Comparison of ENCODE assay signal across 15 cellular contexts in genomic region chr2:53826587-53827397, GRCh38. TPM values are rescaled to one million over a fixed set of nuclear protein-coding genes. Genes with fewer than 3 reads are reported as not detected.
DNase-seq lines count a peak whose midpoint lies in the region; ATAC-seq and TF ChIP-seq lines count a peak whose summit lies in the region.
"Had no signal": no experiment of that assay in that cellular context is flagged by ENCODE, and none has a peak within 500 bp of the region (broad histone marks: within the 10 kb centered on the region; RNA-seq: fewer than 3 reads in every experiment).

No MANE protein-coding gene starts in this region.

- H3K27ac ChIP-seq in left lung: no peak overlapping the region

- H3K36me3 ChIP-seq in adipocyte (ENCODE audit: control insufficient read depth, insufficient read depth, low read length, severe bottlenecking) (no peaks in the 10 kb centered on the region), left lung (peaks cover 0 to 7% of the 10 kb centered on the region in 2 donors)
- H3K36me3 ChIP-seq: HAP-1 had no signal

- peak; percentile 14 for DNase-seq in AG08396 (ENCODE audit: low spot score)
- DNase-seq in adipocyte (ENCODE audit: low read depth): peak; percentile 39
- peak; percentile 9 for DNase-seq in fibroblast of peridontal ligament (ENCODE audit: extremely low read depth)
- DNase-seq in mesothelial cell of epicardium (ENCODE audit: low spot score in 2 of 2, unreplicated experiment in 2 of 2): no peak
- no peak for DNase-seq in NCI-H82 (lab: John Stamatoyannopoulos, UW)
- no peak for DNase-seq in NCI-H2196 treated with DMSO at 0.1 percent for 48 hours (lab: John Stamatoyannopoulos, UW; ENCODE audit: unreplicated experiment)
- no peak for DNase-seq in SW480 (ENCODE audit: low spot score)
- DNase-seq in left lung: no peak
- DNase-seq: activated CD4-positive, alpha-beta T cell treated with anti-CD3 and anti-CD28 coated beads for 4 hours; mucosa of descending colon; NCI-H187; T-helper 1 cell had no signal

- H3K27ac Mint-ChIP-seq in mesothelial cell of epicardium: peak overlapping the region; percentile 42
- H3K27ac Mint-ChIP-seq: activated T-helper 17 cell treated with anti-CD3 and anti-CD28 coated beads, Interleukin-2, amount 50 U/mL, for 72 hours had no signal

- no peak for TF ChIP-seq CTCF in mesothelial cell of epicardium (IDR thresholded peaks at IDR 0.05; ENCODE audit: unreplicated experiment)
- no peak for TF ChIP-seq CTCF in left lung (IDR thresholded peaks at IDR 0.05)

- H3K4me3 ChIP-seq in adipocyte (ENCODE audit: low read length): peak overlapping the region; percentile 49
- H3K4me3 ChIP-seq in left lung: no peak overlapping the region
- H3K4me3 ChIP-seq: HAP-1, K562, mucosa of descending colon had no signal

- ATAC-seq in left lung: no peak
- ATAC-seq: activated T-helper 17 cell treated with anti-CD3 and anti-CD28 coated beads, Interleukin-2, amount 50 U/mL, for 72 hours; K562; mucosa of descending colon had no signal

- peaks cover 4% of the 10 kb centered on the region for H3K36me3 Mint-ChIP-seq in mesothelial cell of epicardium

- H3K4me1 ChIP-seq in adipocyte (ENCODE audit: control insufficient read depth, insufficient read depth, low read length) (peaks cover 24% of the 10 kb centered on the region), left lung (no peaks in the 10 kb centered on the region)
- H3K4me1 ChIP-seq: HAP-1 had no signal

- H3K9me3 Mint-ChIP-seq in mesothelial cell of epicardium: peaks cover 3% of the 10 kb centered on the region

- no peaks in the 10 kb centered on the region for H3K27me3 ChIP-seq in adipocyte (replicated peaks; ENCODE audit: control insufficient read depth, insufficient read depth, low read length)
- no peaks in the 10 kb centered on the region for H3K27me3 ChIP-seq in left lung

- H3K9ac ChIP-seq in adipocyte (ENCODE audit: low read length): peak overlapping the region; percentile 59

- no peak overlapping the region for H3K4me3 Mint-ChIP-seq in mesothelial cell of epicardium
- H3K4me3 Mint-ChIP-seq: activated T-helper 17 cell treated with anti-CD3 and anti-CD28 coated beads, Interleukin-2, amount 50 U/mL, for 72 hours had no signal

- no peaks in the 10 kb centered on the region for H3K27me3 Mint-ChIP-seq in mesothelial cell of epicardium (ENCODE audit: low read depth)
- H3K27me3 Mint-ChIP-seq: activated T-helper 17 cell treated with anti-CD3 and anti-CD28 coated beads, Interleukin-2, amount 50 U/mL, for 72 hours had no signal

- H3K4me1 Mint-ChIP-seq in mesothelial cell of epicardium: peaks cover 3% of the 10 kb centered on the region
- H3K4me1 Mint-ChIP-seq: activated T-helper 17 cell treated with anti-CD3 and anti-CD28 coated beads, Interleukin-2, amount 50 U/mL, for 72 hours had no signal

- H3K9me3 ChIP-seq in adipocyte (ENCODE audit: control insufficient read depth, low read length) (no peaks in the 10 kb centered on the region), left lung (no peaks in the 10 kb centered on the region)
- H3K9me3 ChIP-seq: HAP-1, mucosa of descending colon had no signal

- intact Hi-C loops in left lung (cut with DNase I): no loop called here

RNA-seq across cellular contexts. Expression of gene GPR75, which starts 33.0 kb away (rescaled TPM):
- 3.7 to 5.2 TPM (median 4.8 TPM) in 3 replicates for total RNA-seq in mesothelial cell of epicardium
- 1 to 10 TPM; 1.3 to 3.0 TPM for total RNA-seq in left lung

RNA-seq across cellular contexts. Expression of gene ERLEC1, which starts 39.9 kb away (rescaled TPM):
- 34.2 to 36.8 TPM (median 34.9 TPM) in 3 replicates for total RNA-seq in mesothelial cell of epicardium
- total RNA-seq in left lung: 10 to 100 TPM; 57.3 to 71.4 TPM

RNA-seq across cellular contexts. Expression of gene ASB3, which starts 40.0 kb away (rescaled TPM):
- total RNA-seq in mesothelial cell of epicardium: 34.9 to 38.6 TPM (median 36.6 TPM) in 3 replicates
- 10 to 100 TPM; 22.7 to 24.1 TPM for total RNA-seq in left lung

RNA-seq across cellular contexts. Expression of gene CHAC2, which starts 59.2 kb away (rescaled TPM):
- 0.71 to 1.2 TPM (median 1.1 TPM) in 3 replicates for total RNA-seq in mesothelial cell of epicardium
- total RNA-seq in left lung: 1 to 10 TPM; 5.5 to 9.6 TPM

Comparison
In these comparisons a context has a peak if more than half of its experiments do, and no peak if none do; other contexts are left out.
1. DNase-seq: peak in AG08396 (single experiment), adipocyte (single experiment) and fibroblast of peridontal ligament (single experiment); none in mesothelial cell of epicardium (0 of 2), NCI-H82 (single experiment), NCI-H2196 treated with DMSO at 0.1 percent for 48 hours (single experiment), SW480 (single experiment) and left lung (0 of 2).